In the genomic region with DNA sequence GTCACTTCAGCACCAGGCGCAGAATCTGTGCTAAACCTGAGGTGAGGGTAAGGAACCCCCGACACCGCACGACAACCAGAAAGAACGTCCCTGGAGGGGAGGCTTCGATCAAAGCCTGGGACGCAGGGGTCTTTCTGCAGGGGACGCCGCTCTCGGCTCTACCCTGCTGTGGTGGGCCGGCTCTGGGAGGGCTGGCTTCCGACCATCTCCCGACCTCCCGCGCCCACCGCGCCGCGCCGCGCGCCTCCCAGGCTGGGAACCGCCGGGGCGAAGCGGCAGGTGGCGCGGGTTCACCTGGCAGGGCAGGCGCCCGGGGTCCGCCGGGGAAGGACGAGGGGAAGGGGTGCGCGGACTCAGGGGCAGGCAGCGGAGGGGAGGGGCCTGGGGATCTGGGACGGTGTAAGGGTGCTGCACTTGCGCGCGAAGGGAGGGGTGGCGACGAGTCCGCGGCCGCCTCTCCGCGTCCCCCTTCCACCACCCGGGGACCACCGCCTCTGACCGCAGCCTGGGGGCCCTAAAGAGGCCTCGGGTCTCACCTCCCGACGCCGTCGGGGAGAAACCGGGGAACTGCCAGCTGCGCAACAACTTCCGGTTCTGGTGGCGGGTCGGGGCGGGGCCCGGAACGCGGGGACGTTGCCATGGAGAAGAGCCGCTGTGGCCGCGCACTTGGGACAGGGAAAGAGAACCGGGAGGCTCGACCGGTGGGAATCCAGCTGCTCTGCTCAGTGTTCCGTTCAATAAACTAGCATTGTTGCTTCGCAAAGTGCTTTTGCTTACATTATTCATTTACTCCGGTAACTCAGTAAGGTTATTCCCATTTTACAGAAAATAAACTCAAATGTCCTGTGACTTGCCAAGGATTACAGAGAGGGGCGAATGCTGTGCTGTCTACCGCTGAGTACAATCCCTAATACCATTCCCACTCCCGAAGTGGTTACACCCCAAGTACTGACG, we compare ENCODE assay signal across 8 cellular contexts. TPM values are rescaled to one million over a fixed set of nuclear protein-coding genes. Genes with fewer than 3 reads are reported as not detected.
DNase-seq lines count a peak whose midpoint lies in the region; ATAC-seq and TF ChIP-seq lines count a peak whose summit lies in the region.

Gene ZNF396 (minus strand): TSS at position 596 of the 954 bp plus-strand sequence. CDS start 3,045 bp downstream, outside the sequence.

- H3K4me1 ChIP-seq in Panc1 (ENCODE audit: control insufficient read depth, insufficient read depth, low read length): peaks cover 3% of the 10 kb centered on the region; the same call in 1 of the 2 replicates

- H3K27ac Mint-ChIP-seq in activated T-helper 1 cell treated with anti-CD3 and anti-CD28 coated beads, Interleukin-12 subunit alpha, Interleukin-12 subunit beta, Interleukin-2, Interleukin-4 antibody, amounts not matched to agents 30 ng/mL and 10 ng/mL and 1 ng/mL, durations not matched to agents 14 hours and 24 hours and 36 hours: peak within 1 kb of the TSS; percentile 41
- peak within 1 kb of the TSS; percentile 36 to 84 for H3K27ac Mint-ChIP-seq in natural killer cell treated with Interleukin-12 subunit alpha and Interleukin-12 subunit beta and Interleukin-15 and Interleukin-18, amount 100 ng/mL, for 72 hours

- H3K36me3 Mint-ChIP-seq in activated T-helper 1 cell treated with anti-CD3 and anti-CD28 coated beads, Interleukin-12 subunit alpha, Interleukin-12 subunit beta, Interleukin-2, Interleukin-4 antibody, amounts not matched to agents 30 ng/mL and 10 ng/mL and 1 ng/mL, durations not matched to agents 14 hours and 24 hours and 36 hours (ENCODE audit: low read depth): peaks cover 2% of the 10 kb centered on the region
- no peaks in the 10 kb centered on the region for H3K36me3 Mint-ChIP-seq in natural killer cell treated with Interleukin-12 subunit alpha and Interleukin-12 subunit beta and Interleukin-15 and Interleukin-18, amount 100 ng/mL, for 72 hours

- TF ChIP-seq CTCF in Panc1 (IDR thresholded peaks at IDR 0.05) (no peak), fibroblast of pulmonary artery (IDR thresholded peaks at IDR 0.05; ENCODE audit: low read length, missing control alignments) (no peak)

- H3K4me1 Mint-ChIP-seq in activated T-helper 1 cell treated with anti-CD3 and anti-CD28 coated beads, Interleukin-12 subunit alpha, Interleukin-12 subunit beta, Interleukin-2, Interleukin-4 antibody, amounts not matched to agents 30 ng/mL and 10 ng/mL and 1 ng/mL, durations not matched to agents 14 hours and 24 hours and 36 hours (ENCODE audit: low read depth): peaks cover 5% of the 10 kb centered on the region
- peaks cover 10 to 11% of the 10 kb centered on the region in 2 donors for H3K4me1 Mint-ChIP-seq in natural killer cell treated with Interleukin-12 subunit alpha and Interleukin-12 subunit beta and Interleukin-15 and Interleukin-18, amount 100 ng/mL, for 72 hours (ENCODE audit: low read depth in 2 of 2)

- peak within 1 kb of the TSS; percentile 61 for H3K27ac ChIP-seq in Panc1 (ENCODE audit: low read length)

- DNase-seq in CMK (ENCODE audit: low read depth): peak; percentile 30
- peak in 70 of 76 experiments; percentile 1 to 83 (median 57) for DNase-seq in HUDEP-2 (lab: John Stamatoyannopoulos, UW; ENCODE audit: unreplicated experiment in 76 of 76)
- DNase-seq in Panc1 (ENCODE audit: low read depth, low spot score): peak; percentile 7
- peak; percentile 70 for DNase-seq in activated T-helper 1 cell treated with anti-CD3 and anti-CD28 coated beads, Interleukin-12 subunit alpha, Interleukin-12 subunit beta, Interleukin-2, Interleukin-4 antibody, amounts not matched to agents 30 ng/mL and 10 ng/mL and 1 ng/mL, durations not matched to agents 14 hours and 24 hours and 36 hours (ENCODE audit: low spot score)
- peak; percentile 58 for DNase-seq in fibroblast of pulmonary artery (ENCODE audit: low read depth)
- peak; percentile 86 for DNase-seq in natural killer cell treated with Interleukin-12 subunit alpha and Interleukin-12 subunit beta and Interleukin-15 and Interleukin-18, amount 100 ng/mL, for 72 hours (ENCODE audit: low spot score)
- DNase-seq in stimulated activated naive CD4-positive, alpha-beta T cell treated with Interleukin-2 at 50 U/mL for 16 hours (lab: John Stamatoyannopoulos, UW): peak; percentile 56

- peak within 1 kb of the TSS; percentile 60 to 71 for H3K4me3 ChIP-seq in Panc1 (ENCODE audit: low read depth in 2 of 2, low read length in 2 of 2)
- H3K4me3 ChIP-seq in fibroblast of pulmonary artery (replicated peaks; ENCODE audit: low read depth, low read length): peak within 1 kb of the TSS; percentile 67

- H3K9me3 ChIP-seq in Panc1 (ENCODE audit: control insufficient read depth, insufficient read depth, low read depth, low read length): no peaks in the 10 kb centered on the region

- intact Hi-C loops in Panc1 (cut with micrococcal nuclease; ENCODE audit: unreplicated experiment): no loop called here
- intact Hi-C loops in activated T-helper 1 cell treated with anti-CD3 and anti-CD28 coated beads, Interleukin-12 subunit alpha, Interleukin-12 subunit beta, Interleukin-2, Interleukin-4 antibody, amounts not matched to agents 30 ng/mL and 10 ng/mL and 1 ng/mL, durations not matched to agents 14 hours and 24 hours and 36 hours (cut with micrococcal nuclease): loop anchor here (1.0 kb wide), 2 partner anchors 33 to 87 kb away; partner anchors contain the start of genes ZNF24 and ZSCAN30

- POLR2A ChIA-PET in Panc1 (lab: Charles Lee): no interaction called here

- H3K4me3 Mint-ChIP-seq in activated T-helper 1 cell treated with anti-CD3 and anti-CD28 coated beads, Interleukin-12 subunit alpha, Interleukin-12 subunit beta, Interleukin-2, Interleukin-4 antibody, amounts not matched to agents 30 ng/mL and 10 ng/mL and 1 ng/mL, durations not matched to agents 14 hours and 24 hours and 36 hours: peak within 1 kb of the TSS; percentile 82
- H3K4me3 Mint-ChIP-seq in natural killer cell treated with Interleukin-12 subunit alpha and Interleukin-12 subunit beta and Interleukin-15 and Interleukin-18, amount 100 ng/mL, for 72 hours: peak within 1 kb of the TSS; percentile 86

- H3K9me3 Mint-ChIP-seq in activated T-helper 1 cell treated with anti-CD3 and anti-CD28 coated beads, Interleukin-12 subunit alpha, Interleukin-12 subunit beta, Interleukin-2, Interleukin-4 antibody, amounts not matched to agents 30 ng/mL and 10 ng/mL and 1 ng/mL, durations not matched to agents 14 hours and 24 hours and 36 hours: no peaks in the 10 kb centered on the region
- H3K9me3 Mint-ChIP-seq in natural killer cell treated with Interleukin-12 subunit alpha and Interleukin-12 subunit beta and Interleukin-15 and Interleukin-18, amount 100 ng/mL, for 72 hours: no peaks in the 10 kb centered on the region

- in situ Hi-C loops in Panc1 (cut with HindIII; ENCODE audit: low pct_unique_long_range_greater_than_20kb, low sequenced_read_pairs): no loop called here

- no TSS peak for BruUV-seq in Panc1 (replicated peaks; lab: Mats Ljungman, UMichigan)

- CTCF ChIA-PET in Panc1 (lab: Charles Lee): no interaction called here

- peaks cover 20% of the 10 kb centered on the region for H3K27me3 Mint-ChIP-seq in activated T-helper 1 cell treated with anti-CD3 and anti-CD28 coated beads, Interleukin-12 subunit alpha, Interleukin-12 subunit beta, Interleukin-2, Interleukin-4 antibody, amounts not matched to agents 30 ng/mL and 10 ng/mL and 1 ng/mL, durations not matched to agents 14 hours and 24 hours and 36 hours (ENCODE audit: insufficient read depth)
- H3K27me3 Mint-ChIP-seq in natural killer cell treated with Interleukin-12 subunit alpha and Interleukin-12 subunit beta and Interleukin-15 and Interleukin-18, amount 100 ng/mL, for 72 hours: no peaks in the 10 kb centered on the region

- H3K27me3 ChIP-seq in Panc1 (ENCODE audit: control insufficient read depth, insufficient read depth, low read length): no peaks in the 10 kb centered on the region

- ATAC-seq in GM21360 (IDR thresholded peaks at IDR 0.05; ENCODE audit: unreplicated experiment) (peak; percentile 83), Panc1 (peak; percentile 96)
- peak; percentile 86 to 90 for ATAC-seq in natural killer cell treated with Interleukin-12 subunit alpha and Interleukin-12 subunit beta and Interleukin-15 and Interleukin-18, amount 100 ng/mL, for 72 hours

- no peaks in the 10 kb centered on the region for H3K36me3 ChIP-seq in Panc1 (ENCODE audit: control insufficient read depth, insufficient read depth, low read length)

RNA-seq across cellular contexts. Expression of gene ZNF396, which starts in this region (rescaled TPM):
- 2.8 TPM for total RNA-seq in Panc1 (2021; ENCODE audit: unreplicated experiment)
- 2.0 TPM for polyA plus RNA-seq in Panc1 (2012; ENCODE audit: insufficient read length)
- total RNA-seq in activated T-helper 1 cell treated with anti-CD3 and anti-CD28 coated beads, Interleukin-12 subunit alpha, Interleukin-12 subunit beta, Interleukin-2, Interleukin-4 antibody, amounts not matched to agents 30 ng/mL and 10 ng/mL and 1 ng/mL, durations not matched to agents 14 hours and 24 hours and 36 hours: 0.56 and 0.60 TPM in 2 replicates
- 1 to 10 TPM in 1 of 2 donors, under 1 TPM in 1; 0.52 to 1.3 TPM for total RNA-seq in natural killer cell treated with Interleukin-12 subunit alpha and Interleukin-12 subunit beta and Interleukin-15 and Interleukin-18, amount 100 ng/mL, for 72 hours

Comparison
In these comparisons a context has a peak if more than half of its experiments do, and no peak if none do; other contexts are left out.
1. Peak in every context shown above with its lines: DNase-seq, ATAC-seq, H3K4me3 ChIP-seq and H3K27ac ChIP-seq.
2. Peak in DNase-seq in activated T-helper 1 cell treated with anti-CD3 and anti-CD28 coated beads, Interleukin-12 subunit alpha, Interleukin-12 subunit beta, Interleukin-2, Interleukin-4 antibody, amounts not matched to agents 30 ng/mL and 10 ng/mL and 1 ng/mL, durations not matched to agents 14 hours and 24 hours and 36 hours; RNA of the gene not detected or under 1 TPM.
3. DNase-seq: peak in every context shown above with its lines; median percentile 86 in natural killer cell treated with Interleukin-12 subunit alpha and Interleukin-12 subunit beta and Interleukin-15 and Interleukin-18, amount 100 ng/mL, for 72 hours; 70 in activated T-helper 1 cell treated with anti-CD3 and anti-CD28 coated beads, Interleukin-12 subunit alpha, Interleukin-12 subunit beta, Interleukin-2, Interleukin-4 antibody, amounts not matched to agents 30 ng/mL and 10 ng/mL and 1 ng/mL, durations not matched to agents 14 hours and 24 hours and 36 hours; 58 in fibroblast of pulmonary artery; 57 in HUDEP-2; 56 in stimulated activated naive CD4-positive, alpha-beta T cell treated with Interleukin-2 at 50 U/mL for 16 hours; 30 in CMK; 7 in Panc1.